Comparison of ENCODE assay signal across 2 cellular contexts in genomic region chr11:86244063-86244521, GRCh38.
TF ChIP-seq lines count a peak whose summit lies in the region.

No MANE protein-coding gene starts in this region.

TF ChIP-seq in WTC11, 78 proteins besides CTCF, POLR2A, EP300 and RAD21 (continued from another document):
- TF ChIP-seq IRF1 (CRISPR knock-in tag; IDR thresholded peaks at IDR 0.05) (no peak), NFYB (CRISPR knock-in tag; conservative IDR thresholded peaks at IDR 0.05; ENCODE audit: low read depth) (no peak), ZNF138 (CRISPR knock-in tag; conservative IDR thresholded peaks at IDR 0.05) (no peak), SMAD3 (CRISPR knock-in tag; IDR thresholded peaks at IDR 0.05; ENCODE audit: borderline replicate concordance) (no peak), MYBL2 (CRISPR knock-in tag; IDR thresholded peaks at IDR 0.05) (no peak), ZNF219 (CRISPR knock-in tag; IDR thresholded peaks at IDR 0.05; ENCODE audit: borderline replicate concordance) (no peak), ZNF263 (CRISPR knock-in tag; IDR thresholded peaks at IDR 0.05; ENCODE audit: low read depth) (no peak), ZNF317 (CRISPR knock-in tag; IDR thresholded peaks at IDR 0.05; ENCODE audit: borderline replicate concordance, low read depth) (no peak), EMX1 (CRISPR knock-in tag; IDR thresholded peaks at IDR 0.05) (no peak)

TF ChIP-seq in HepG2, 621 proteins besides CTCF, POLR2A, EP300 and RAD21 (continued from another document and continues in another):
- TF ChIP-seq STAT6 (CRISPR knock-in tag; IDR thresholded peaks at IDR 0.05; ENCODE audit: borderline replicate concordance) = no peak
- TF ChIP-seq MXD1 (CRISPR knock-in tag; IDR thresholded peaks at IDR 0.05) = no peak
- TF ChIP-seq ZFP90 (CRISPR knock-in tag; IDR thresholded peaks at IDR 0.05; ENCODE audit: borderline replicate concordance) = no peak
- TF ChIP-seq HDAC1 (CRISPR knock-in tag; IDR thresholded peaks at IDR 0.05) = peak; percentile 59; the same call in 1 of the 2 replicates
- no peak for TF ChIP-seq TMF1 (CRISPR knock-in tag; IDR thresholded peaks at IDR 0.05; ENCODE audit: low read depth)
- no peak for TF ChIP-seq HNF1A (IDR thresholded peaks at IDR 0.05; ENCODE audit: low read depth)
- no peak for TF ChIP-seq HNF1A (CRISPR knock-in tag; IDR thresholded peaks at IDR 0.05; ENCODE audit: borderline replicate concordance)
- no peak for TF ChIP-seq NFYB (CRISPR knock-in tag; IDR thresholded peaks at IDR 0.05)
- no peak for TF ChIP-seq ZFP41 (CRISPR knock-in tag; IDR thresholded peaks at IDR 0.05; ENCODE audit: borderline replicate concordance)
- TF ChIP-seq ZNF407 (CRISPR knock-in tag; IDR thresholded peaks at IDR 0.05; ENCODE audit: not compliant biosample characterization) = no peak
- TF ChIP-seq SATB2 (CRISPR knock-in tag; IDR thresholded peaks at IDR 0.05) = no peak
- TF ChIP-seq AGO2 (optimal IDR thresholded peaks at IDR 0.05; ENCODE audit: low read depth, low read length) = no peak
- no peak for TF ChIP-seq XBP1 (CRISPR knock-in tag; IDR thresholded peaks at IDR 0.05)
- TF ChIP-seq MAFK (conservative IDR thresholded peaks at IDR 0.05 in 1 of 2, IDR thresholded peaks at IDR 0.05 in 1 of 2; ENCODE audit: low read length in 2 of 2) = 0 out of 4 replicates have a peak, but pooled peaks of 1 of the 2 experiments have one; percentile 13
- TF ChIP-seq MEF2D (CRISPR knock-in tag; IDR thresholded peaks at IDR 0.05) = no peak
- TF ChIP-seq SIN3B (IDR thresholded peaks at IDR 0.05; ENCODE audit: low read length) = 0 out of 2 replicates have a peak, but pooled peaks have one; percentile 13
- TF ChIP-seq TGIF2 (CRISPR knock-in tag; IDR thresholded peaks at IDR 0.05) = no peak
- no peak for TF ChIP-seq LCORL (IDR thresholded peaks at IDR 0.05)
- TF ChIP-seq LCORL (CRISPR knock-in tag; IDR thresholded peaks at IDR 0.05) = peak; percentile 43; the same call in 1 of the 2 replicates
- TF ChIP-seq NFIC (IDR thresholded peaks at IDR 0.05; ENCODE audit: low read length) = no peak
- TF ChIP-seq ARID5B (CRISPR knock-in tag; IDR thresholded peaks at IDR 0.05) = no peak
- TF ChIP-seq FOSL2 (CRISPR knock-in tag; IDR thresholded peaks at IDR 0.05) = no peak
- TF ChIP-seq ZNF468 (CRISPR knock-in tag; IDR thresholded peaks at IDR 0.05) = no peak
- TF ChIP-seq TFDP2 (CRISPR knock-in tag; IDR thresholded peaks at IDR 0.05) = no peak
- TF ChIP-seq ZNF503 (CRISPR knock-in tag; IDR thresholded peaks at IDR 0.05) = 0 out of 2 replicates have a peak, but pooled peaks have one; percentile 15
- no peak for TF ChIP-seq ZZZ3 (CRISPR knock-in tag; IDR thresholded peaks at IDR 0.05; ENCODE audit: borderline replicate concordance)
- no peak for TF ChIP-seq ARHGAP35 (CRISPR knock-in tag; IDR thresholded peaks at IDR 0.05; ENCODE audit: borderline replicate concordance)
- no peak for TF ChIP-seq NFE2 (CRISPR knock-in tag; IDR thresholded peaks at IDR 0.05)
- TF ChIP-seq HNF4A (CRISPR knock-in tag; IDR thresholded peaks at IDR 0.05) = no peak
- TF ChIP-seq ZNF780A (CRISPR knock-in tag; IDR thresholded peaks at IDR 0.05) = no peak
- TF ChIP-seq CREB1 (IDR thresholded peaks at IDR 0.05) = no peak
- no peak; the same call in 1 of the 2 replicates for TF ChIP-seq CREB1 (CRISPR knock-in tag; IDR thresholded peaks at IDR 0.05)
